7 cellular contexts compared by ENCODE assay signal in genomic region chr6:145964948-145965366, GRCh38. TPM values are rescaled to one million over a fixed set of nuclear protein-coding genes. Genes with fewer than 3 reads are reported as not detected.
A peak's percentile ranks its signal among the peaks of the same experiment; 100 is the strongest.
DNase-seq lines count a peak whose midpoint lies in the region; ATAC-seq and TF ChIP-seq lines count a peak whose summit lies in the region.

No MANE protein-coding gene starts in this region.

- peaks cover 21% of the 10 kb centered on the region for H3K4me1 Mint-ChIP-seq in endothelial cell (ENCODE audit: unreplicated experiment)

- no peak for ATAC-seq in HG03097 (IDR thresholded peaks at IDR 0.05; ENCODE audit: low FRiP score, unreplicated experiment)

- H3K9me3 Mint-ChIP-seq in endothelial cell (ENCODE audit: unreplicated experiment): no peaks in the 10 kb centered on the region

- no peaks in the 10 kb centered on the region for H3K36me3 ChIP-seq in H7 (replicated peaks; ENCODE audit: control insufficient read depth, insufficient read depth, low read length)
- no peaks in the 10 kb centered on the region for H3K36me3 ChIP-seq in ovary

- no peak for TF ChIP-seq POLR2A in ovary (IDR thresholded peaks at IDR 0.05)

- intact Hi-C loops in ovary (cut with DNase I): loop anchor here in 3 of 4 donors (5.0 to 10.0 kb wide), 3 partner anchors 150 to 230 kb away; partner anchors contain the start of genes EPM2A (in 2 of the 3) and FBXO30 (in 2 of the 3)

- DNase-seq in H7 (no peak), RPMI7951 (ENCODE audit: low read depth) (peak; percentile 3), endothelial cell (ENCODE audit: low spot score) (no peak), ovary (no peak), NCI-H526 treated with DMSO at 0.1 percent for 48 hours (lab: John Stamatoyannopoulos, UW) (no peak), GDM1 (lab: John Stamatoyannopoulos, UW) (no peak)

- no peaks in the 10 kb centered on the region for H3K9me3 ChIP-seq in ovary

- peak overlapping the region; percentile 99 for H3K4me3 Mint-ChIP-seq in endothelial cell (ENCODE audit: unreplicated experiment)

- H3K4me1 ChIP-seq in ovary (ENCODE audit: insufficient read depth): peaks cover 9% of the 10 kb centered on the region

- H3K27ac Mint-ChIP-seq in endothelial cell (ENCODE audit: unreplicated experiment): peak overlapping the region; percentile 90

- H3K27ac ChIP-seq in ovary: peak overlapping the region in 1 of 2 donors; percentile 85

- TF ChIP-seq CTCF in endothelial cell (IDR thresholded peaks at IDR 0.05; ENCODE audit: unreplicated experiment) (no peak), ovary (IDR thresholded peaks at IDR 0.05) (no peak)

- H3K27me3 ChIP-seq in H7 (ENCODE audit: control insufficient read depth, insufficient read depth, low read length) (no peaks in the 10 kb centered on the region), ovary (no peaks in the 10 kb centered on the region)

- H3K36me3 Mint-ChIP-seq in endothelial cell (ENCODE audit: low read depth, unreplicated experiment): no peaks in the 10 kb centered on the region

- H3K27me3 Mint-ChIP-seq in endothelial cell (ENCODE audit: unreplicated experiment): no peaks in the 10 kb centered on the region

- 47 to 59% (median 58%) methylated on average over 4 of the region's 4 CpGs for WGBS in ovary, 3 donors

- H3K4me3 ChIP-seq in H7 (ENCODE audit: insufficient read depth, low read depth, low read length) (peak overlapping the region; percentile 92), ovary (peak overlapping the region; percentile 88)

- no peak for TF ChIP-seq EP300 in ovary (IDR thresholded peaks at IDR 0.05)

RNA-seq across cellular contexts. Expression of gene SHPRH, which starts 0.8 kb away (rescaled TPM):
- 15.7 and 18.5 TPM in 2 replicates for total RNA-seq in H7 (2014; rRNA removed; shearing (Covaris generic))
- total RNA-seq in RPMI7951 (2014; rRNA removed; shearing (Covaris generic)): 8.3 and 10.5 TPM in 2 replicates
- total RNA-seq in endothelial cell (ENCODE audit: unreplicated experiment): 20.7 TPM
- total RNA-seq in ovary: 10 to 100 TPM; 25.1 to 52.1 (median 31.1) TPM
- 10 to 100 TPM in 1 of 2 donors, 1 to 10 TPM in 1; 9.1 to 10.4 TPM for polyA plus RNA-seq in ovary
